ENCODE assay signal across 1 cellular context in the genomic region with DNA sequence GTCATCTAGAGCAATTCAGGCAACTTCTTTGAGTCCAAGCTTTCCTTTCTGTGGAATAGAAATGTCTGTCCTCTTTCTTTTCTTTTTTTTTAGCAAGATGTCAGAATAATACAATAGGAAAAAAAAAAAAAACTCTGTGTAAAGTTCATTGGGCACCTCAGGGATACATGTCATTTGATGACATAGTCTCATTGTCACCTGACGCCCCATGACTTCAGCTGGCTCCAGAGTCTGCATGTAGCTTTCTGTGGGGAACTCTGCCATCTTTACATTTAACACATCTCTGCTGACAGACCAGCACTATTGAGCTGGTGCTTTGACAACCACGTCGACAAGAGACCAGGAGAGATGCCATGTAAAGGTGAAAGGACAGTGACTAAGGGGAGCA.
TF ChIP-seq lines count a peak whose summit lies in the region.

No MANE protein-coding gene starts in this region.

TF ChIP-seq in HCT116, 20 proteins besides CTCF, POLR2A, EP300 and RAD21 (continued from another document):
- TF ChIP-seq, protein P1, sequence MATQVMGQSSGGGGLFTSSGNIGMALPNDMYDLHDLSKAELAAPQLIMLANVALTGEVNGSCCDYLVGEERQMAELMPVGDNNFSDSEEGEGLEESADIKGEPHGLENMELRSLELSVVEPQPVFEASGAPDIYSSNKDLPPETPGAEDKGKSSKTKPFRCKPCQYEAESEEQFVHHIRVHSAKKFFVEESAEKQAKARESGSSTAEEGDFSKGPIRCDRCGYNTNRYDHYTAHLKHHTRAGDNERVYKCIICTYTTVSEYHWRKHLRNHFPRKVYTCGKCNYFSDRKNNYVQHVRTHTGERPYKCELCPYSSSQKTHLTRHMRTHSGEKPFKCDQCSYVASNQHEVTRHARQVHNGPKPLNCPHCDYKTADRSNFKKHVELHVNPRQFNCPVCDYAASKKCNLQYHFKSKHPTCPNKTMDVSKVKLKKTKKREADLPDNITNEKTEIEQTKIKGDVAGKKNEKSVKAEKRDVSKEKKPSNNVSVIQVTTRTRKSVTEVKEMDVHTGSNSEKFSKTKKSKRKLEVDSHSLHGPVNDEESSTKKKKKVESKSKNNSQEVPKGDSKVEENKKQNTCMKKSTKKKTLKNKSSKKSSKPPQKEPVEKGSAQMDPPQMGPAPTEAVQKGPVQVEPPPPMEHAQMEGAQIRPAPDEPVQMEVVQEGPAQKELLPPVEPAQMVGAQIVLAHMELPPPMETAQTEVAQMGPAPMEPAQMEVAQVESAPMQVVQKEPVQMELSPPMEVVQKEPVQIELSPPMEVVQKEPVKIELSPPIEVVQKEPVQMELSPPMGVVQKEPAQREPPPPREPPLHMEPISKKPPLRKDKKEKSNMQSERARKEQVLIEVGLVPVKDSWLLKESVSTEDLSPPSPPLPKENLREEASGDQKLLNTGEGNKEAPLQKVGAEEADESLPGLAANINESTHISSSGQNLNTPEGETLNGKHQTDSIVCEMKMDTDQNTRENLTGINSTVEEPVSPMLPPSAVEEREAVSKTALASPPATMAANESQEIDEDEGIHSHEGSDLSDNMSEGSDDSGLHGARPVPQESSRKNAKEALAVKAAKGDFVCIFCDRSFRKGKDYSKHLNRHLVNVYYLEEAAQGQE (IDR thresholded peaks at IDR 0.05; ENCODE audit: low read depth), result no peak
- TF ChIP-seq EZH2phosphoT487 (IDR thresholded peaks at IDR 0.05; ENCODE audit: borderline replicate concordance), result no peak
- TF ChIP-seq EGR1 (IDR thresholded peaks at IDR 0.05; ENCODE audit: low read depth), result no peak; the same call in 1 of the 2 replicates
- TF ChIP-seq, protein P2, sequence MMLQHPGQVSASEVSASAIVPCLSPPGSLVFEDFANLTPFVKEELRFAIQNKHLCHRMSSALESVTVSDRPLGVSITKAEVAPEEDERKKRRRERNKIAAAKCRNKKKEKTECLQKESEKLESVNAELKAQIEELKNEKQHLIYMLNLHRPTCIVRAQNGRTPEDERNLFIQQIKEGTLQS (IDR thresholded peaks at IDR 0.05), result no peak
- TF ChIP-seq, protein P3, sequence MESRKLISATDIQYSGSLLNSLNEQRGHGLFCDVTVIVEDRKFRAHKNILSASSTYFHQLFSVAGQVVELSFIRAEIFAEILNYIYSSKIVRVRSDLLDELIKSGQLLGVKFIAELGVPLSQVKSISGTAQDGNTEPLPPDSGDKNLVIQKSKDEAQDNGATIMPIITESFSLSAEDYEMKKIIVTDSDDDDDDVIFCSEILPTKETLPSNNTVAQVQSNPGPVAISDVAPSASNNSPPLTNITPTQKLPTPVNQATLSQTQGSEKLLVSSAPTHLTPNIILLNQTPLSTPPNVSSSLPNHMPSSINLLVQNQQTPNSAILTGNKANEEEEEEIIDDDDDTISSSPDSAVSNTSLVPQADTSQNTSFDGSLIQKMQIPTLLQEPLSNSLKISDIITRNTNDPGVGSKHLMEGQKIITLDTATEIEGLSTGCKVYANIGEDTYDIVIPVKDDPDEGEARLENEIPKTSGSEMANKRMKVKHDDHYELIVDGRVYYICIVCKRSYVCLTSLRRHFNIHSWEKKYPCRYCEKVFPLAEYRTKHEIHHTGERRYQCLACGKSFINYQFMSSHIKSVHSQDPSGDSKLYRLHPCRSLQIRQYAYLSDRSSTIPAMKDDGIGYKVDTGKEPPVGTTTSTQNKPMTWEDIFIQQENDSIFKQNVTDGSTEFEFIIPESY (IDR thresholded peaks at IDR 0.05; ENCODE audit: extremely low read depth, insufficient replicate concordance, low read length), result no peak
- no peak for TF ChIP-seq SP1 (IDR thresholded peaks at IDR 0.05; ENCODE audit: low read depth)
- TF ChIP-seq CEBPB (IDR thresholded peaks at IDR 0.05; ENCODE audit: low read depth), result no peak
- no peak for TF ChIP-seq TCF7L2 (IDR thresholded peaks at IDR 0.05; ENCODE audit: borderline replicate concordance, extremely low read depth, insufficient read depth, insufficient read length)
- no peak for TF ChIP-seq POLR2AphosphoS5 (IDR thresholded peaks at IDR 0.05; ENCODE audit: low read depth, low read length)
- no peak for TF ChIP-seq ZFX (IDR thresholded peaks at IDR 0.05)
- TF ChIP-seq YY1 (IDR thresholded peaks at IDR 0.05; ENCODE audit: extremely low read depth, insufficient replicate concordance, low read depth, low read length), result no peak
- TF ChIP-seq JUND (IDR thresholded peaks at IDR 0.05), result no peak
- TF ChIP-seq, protein P4, sequence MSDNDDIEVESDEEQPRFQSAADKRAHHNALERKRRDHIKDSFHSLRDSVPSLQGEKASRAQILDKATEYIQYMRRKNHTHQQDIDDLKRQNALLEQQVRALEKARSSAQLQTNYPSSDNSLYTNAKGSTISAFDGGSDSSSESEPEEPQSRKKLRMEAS (IDR thresholded peaks at IDR 0.05), result no peak
